ENCODE assay signal across 10 cellular contexts in genomic region chr3:107956991-107957467, GRCh38.
DNase-seq lines count a peak whose midpoint lies in the region; ATAC-seq, FAIRE-seq and TF ChIP-seq lines count a peak whose summit lies in the region.
"Had no signal": no experiment of that assay in that cellular context is flagged by ENCODE, and none has a peak within 500 bp of the region (broad histone marks: within the 10 kb centered on the region; RNA-seq: fewer than 3 reads in every experiment).

No MANE protein-coding gene starts in this region.

- no peak for TF ChIP-seq CTCF in HFFc6 (IDR thresholded peaks at IDR 0.05)
- no peak for TF ChIP-seq CTCF in glutamatergic neuron (IDR thresholded peaks at IDR 0.05; ENCODE audit: partially characterized antibody, unreplicated experiment)

- H3K27ac Mint-ChIP-seq in HFFc6 (no peak overlapping the region), glutamatergic neuron (ENCODE audit: unreplicated experiment) (no peak overlapping the region)

- DNase-seq in HFFc6 (no peak), medulla oblongata (ENCODE audit: extremely low spot score) (peak; percentile 71), stromal cell of bone marrow (ENCODE audit: low read depth) (peak; percentile 90), glutamatergic neuron (no peak), SW 1271 (lab: John Stamatoyannopoulos, UW) (no peak)
- DNase-seq in stimulated activated naive CD4-positive, alpha-beta T cell (lab: John Stamatoyannopoulos, UW): no peak
- DNase-seq: PC-9; stimulated activated CD4-positive, alpha-beta T cell treated with anti-CD3 and anti-CD28 coated beads, Interleukin-12 subunit alpha, Interleukin-12 subunit beta, amount 100 ng/mL, for 4 hours had no signal

- H3K9me3 Mint-ChIP-seq in HFFc6: no peaks in the 10 kb centered on the region
- no peaks in the 10 kb centered on the region for H3K9me3 Mint-ChIP-seq in glutamatergic neuron (ENCODE audit: unreplicated experiment)

- H3K36me3 Mint-ChIP-seq in HFFc6 (ENCODE audit: low read depth): no peaks in the 10 kb centered on the region
- no peaks in the 10 kb centered on the region for H3K36me3 Mint-ChIP-seq in glutamatergic neuron (ENCODE audit: unreplicated experiment)

- H3K4me3 Mint-ChIP-seq in HFFc6: peak overlapping the region; percentile 51; the same call in 1 of the 2 replicates
- no peak overlapping the region for H3K4me3 Mint-ChIP-seq in glutamatergic neuron (ENCODE audit: unreplicated experiment)

- ATAC-seq in HG02763 (IDR thresholded peaks at IDR 0.05; ENCODE audit: unreplicated experiment): no peak

- H3K27me3 Mint-ChIP-seq in HFFc6 (ENCODE audit: insufficient read depth): peaks cover 3% of the 10 kb centered on the region
- no peaks in the 10 kb centered on the region for H3K27me3 Mint-ChIP-seq in glutamatergic neuron (ENCODE audit: unreplicated experiment)

- H3K4me1 Mint-ChIP-seq in HFFc6 (ENCODE audit: low read depth) (peaks cover 11% of the 10 kb centered on the region), glutamatergic neuron (ENCODE audit: low read depth, unreplicated experiment) (peaks cover 1% of the 10 kb centered on the region)

- FAIRE-seq in endometrium (lab: Jason Lieb, UNC): peak; percentile 96

Comparison
In these comparisons a context has a peak if more than half of its experiments do, and no peak if none do; other contexts are left out.
1. DNase-seq: peak in medulla oblongata (single experiment) and stromal cell of bone marrow (single experiment); none in HFFc6 (single experiment), glutamatergic neuron (single experiment), stimulated activated naive CD4-positive, alpha-beta T cell (0 of 6) and SW 1271 (0 of 2).